8 cellular contexts compared by ENCODE assay signal in genomic region chr5:147509041-147509709, GRCh38. TPM values are rescaled to one million over a fixed set of nuclear protein-coding genes. Genes with fewer than 3 reads are reported as not detected.
A peak's percentile ranks its signal among the peaks of the same experiment; 100 is the strongest.
DNase-seq lines count a peak whose midpoint lies in the region; ATAC-seq and TF ChIP-seq lines count a peak whose summit lies in the region.

No MANE protein-coding gene starts in this region.

- TF ChIP-seq POLR2A in GM18505 (IDR thresholded peaks at IDR 0.05; ENCODE audit: borderline replicate concordance, extremely low read depth, insufficient read depth, insufficient read length) = no peak

- peak; percentile 40 for DNase-seq in RPMI7951 (ENCODE audit: low read depth)
- DNase-seq in Right ventricle myocardium superior = peak; percentile 54
- peak; percentile 70 for DNase-seq in retina
- no peak for DNase-seq in CD1c-positive myeloid dendritic cell (ENCODE audit: extremely low spot score)

- intact Hi-C loops in Right ventricle myocardium superior (cut with DNase I) = loop anchor here (10.0 kb wide), 1 partner anchor 46 kb away; no protein-coding TSS in a partner anchor

- ATAC-seq in GM18505 (IDR thresholded peaks at IDR 0.05; ENCODE audit: unreplicated experiment) (peak; percentile 22), Right ventricle myocardium superior (ENCODE audit: poor library complexity) (peak; percentile 66), HG02981 (IDR thresholded peaks at IDR 0.05; ENCODE audit: unreplicated experiment) (no peak), GM21529 (IDR thresholded peaks at IDR 0.05; ENCODE audit: unreplicated experiment) (no peak), GM18907 (IDR thresholded peaks at IDR 0.05; ENCODE audit: unreplicated experiment) (no peak)

RNA-seq across cellular contexts. Expression of gene DPYSL3, which starts 0.7 kb away (rescaled TPM):
- 191 and 198 TPM in 2 replicates for total RNA-seq in RPMI7951 (2014; rRNA removed; shearing (Covaris generic))
- total RNA-seq in Right ventricle myocardium superior = 20.5 TPM

Comparison
In these comparisons a context has a peak if more than half of its experiments do, and no peak if none do; other contexts are left out.
1. ATAC-seq: peak in GM18505 (single experiment) and Right ventricle myocardium superior (single experiment); none in HG02981 (single experiment), GM21529 (single experiment) and GM18907 (single experiment).